19 cellular contexts compared by ENCODE assay signal in the genomic region with DNA sequence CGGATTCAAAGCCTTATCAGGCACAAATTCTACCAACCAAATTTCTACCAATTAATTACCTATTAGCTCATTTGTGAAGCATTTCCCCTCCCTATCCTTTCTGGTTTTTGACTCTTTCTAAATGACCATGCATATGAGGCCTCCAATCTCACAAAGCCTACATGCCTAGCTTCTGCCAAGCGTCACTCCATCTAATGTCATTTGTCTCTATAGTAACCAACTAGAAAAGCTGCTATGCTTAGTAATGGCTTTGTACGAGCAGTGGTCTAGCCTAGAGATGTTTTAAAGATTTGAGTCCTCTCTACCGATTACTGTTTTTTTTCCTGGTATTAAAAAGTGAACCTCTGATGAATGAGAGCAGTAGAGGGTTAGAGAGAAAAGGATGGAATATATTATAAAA. TPM values are rescaled to one million over a fixed set of nuclear protein-coding genes. Genes with fewer than 3 reads are reported as not detected.
A peak's percentile ranks its signal among the peaks of the same experiment; 100 is the strongest.
DNase-seq lines count a peak whose midpoint lies in the region; ATAC-seq and TF ChIP-seq lines count a peak whose summit lies in the region.
"Had no signal": no experiment of that assay in that cellular context is flagged by ENCODE, and none has a peak within 500 bp of the region (broad histone marks: within the 10 kb centered on the region; RNA-seq: fewer than 3 reads in every experiment).

No MANE protein-coding gene starts in this region.

- H3F3A ChIP-seq in SK-N-SH (replicated peaks; ENCODE audit: insufficient read depth), result peaks cover 6% of the 10 kb centered on the region

- peaks cover 0 to 3% of the 10 kb centered on the region in 2 experiments for H3K36me3 ChIP-seq in SK-N-SH (replicated peaks in 1 of 2; ENCODE audit: control insufficient read depth in 1 of 2, insufficient read depth in 2 of 2, low read length in 1 of 2)
- peaks cover 0 to 2% (median 0%) of the 10 kb centered on the region in 3 experiments for H3K36me3 ChIP-seq in naive thymus-derived CD4-positive, alpha-beta T cell (ENCODE audit: control insufficient read depth in 2 of 3, insufficient read depth in 3 of 3, low read length in 3 of 3)
- no peaks in the 10 kb centered on the region for H3K36me3 ChIP-seq in lower lobe of right lung
- H3K36me3 ChIP-seq: heart left ventricle had no signal

- no peaks in the 10 kb centered on the region; the same call in 1 of the 2 replicates for H3K79me2 ChIP-seq in SK-N-SH (ENCODE audit: insufficient read depth)

- no peak overlapping the region for H3K4me2 ChIP-seq in SK-N-SH

- no peaks in the 10 kb centered on the region for H3K9me2 ChIP-seq in SK-N-SH

- no peaks in the 10 kb centered on the region for H3K9me3 ChIP-seq in SK-N-SH
- no peaks in the 10 kb centered on the region for H3K9me3 ChIP-seq in naive thymus-derived CD4-positive, alpha-beta T cell (ENCODE audit: control insufficient read depth in 2 of 3, low read length in 3 of 3)
- no peaks in the 10 kb centered on the region for H3K9me3 ChIP-seq in lower lobe of right lung
- H3K9me3 ChIP-seq: body of pancreas, heart left ventricle, testis had no signal

- H3K4me3 ChIP-seq in SK-N-SH (ENCODE audit: low read depth in 2 of 2, low read length in 1 of 2) (no peak overlapping the region), lower lobe of right lung (no peak overlapping the region)
- no peak overlapping the region for H3K4me3 ChIP-seq in naive thymus-derived CD4-positive, alpha-beta T cell (ENCODE audit: low read length)
- H3K4me3 ChIP-seq: body of pancreas, heart left ventricle, testis had no signal

- no peaks in the 10 kb centered on the region for H4K20me1 ChIP-seq in SK-N-SH (ENCODE audit: insufficient read depth)

- H3K4me3 Mint-ChIP-seq in activated CD8-positive, alpha-beta T cell treated with anti-CD3 and anti-CD28 coated beads for 36 hours, result no peak overlapping the region
- H3K4me3 Mint-ChIP-seq in activated CD8-positive, alpha-beta T cell treated with anti-CD3 and anti-CD28 coated beads, Interleukin-2, amount 10 ng/mL, durations not matched to agents 7 days and 5 days, result no peak overlapping the region
- H3K4me3 Mint-ChIP-seq in naive thymus-derived CD4-positive, alpha-beta T cell, result peak overlapping the region in 1 of 10 donors; percentile 30

- H3K9me3 Mint-ChIP-seq in activated CD8-positive, alpha-beta T cell treated with anti-CD3 and anti-CD28 coated beads for 36 hours, result no peaks in the 10 kb centered on the region
- H3K9me3 Mint-ChIP-seq in activated CD8-positive, alpha-beta T cell treated with anti-CD3 and anti-CD28 coated beads, Interleukin-2, amount 10 ng/mL, durations not matched to agents 7 days and 5 days (ENCODE audit: insufficient read depth), result no peaks in the 10 kb centered on the region
- peaks cover 0 to 9% (median 0%) of the 10 kb centered on the region in 11 donors for H3K9me3 Mint-ChIP-seq in naive thymus-derived CD4-positive, alpha-beta T cell
- H3K9me3 Mint-ChIP-seq: IgD-negative memory B cell had no signal

- H3K36me3 Mint-ChIP-seq in activated CD8-positive, alpha-beta T cell treated with anti-CD3 and anti-CD28 coated beads for 36 hours (ENCODE audit: low read depth), result peaks cover 28% of the 10 kb centered on the region
- H3K36me3 Mint-ChIP-seq in activated CD8-positive, alpha-beta T cell treated with anti-CD3 and anti-CD28 coated beads, Interleukin-2, amount 10 ng/mL, durations not matched to agents 7 days and 5 days (ENCODE audit: low read depth), result peaks cover 23% of the 10 kb centered on the region
- peaks cover 0 to 22% (median 14%) of the 10 kb centered on the region in 5 donors for H3K36me3 Mint-ChIP-seq in naive thymus-derived CD4-positive, alpha-beta T cell
- H3K36me3 Mint-ChIP-seq: IgD-negative memory B cell had no signal

- H2AFZ ChIP-seq in SK-N-SH (ENCODE audit: low read depth), result no peak overlapping the region

- no peak overlapping the region for H3K9ac ChIP-seq in SK-N-SH

- no peak for ATAC-seq in activated CD8-positive, alpha-beta T cell treated with anti-CD3 and anti-CD28 coated beads for 36 hours
- no peak for ATAC-seq in activated CD8-positive, alpha-beta T cell treated with anti-CD3 and anti-CD28 coated beads, Interleukin-2, amount 10 ng/mL, durations not matched to agents 7 days and 5 days
- no peak for ATAC-seq in naive thymus-derived CD4-positive, alpha-beta T cell
- ATAC-seq in lower lobe of right lung, result no peak
- no peak for ATAC-seq in HG02884 (IDR thresholded peaks at IDR 0.05; ENCODE audit: unreplicated experiment)
- ATAC-seq: body of pancreas, heart left ventricle, right cardiac atrium had no signal

- CTCF ChIA-PET in activated CD8-positive, alpha-beta T cell treated with anti-CD3 and anti-CD28 coated beads for 36 hours (lab: Charles Lee), result interaction anchor here (0.8 to 1.8 kb wide), 5 partner anchors 9 to 461 kb away, joined by 3 to 8 read pairs (median 3); no protein-coding TSS in a partner anchor
- CTCF ChIA-PET in activated CD8-positive, alpha-beta T cell treated with anti-CD3 and anti-CD28 coated beads, Interleukin-2, amount 10 ng/mL, durations not matched to agents 7 days and 5 days (lab: Charles Lee), result interaction anchor here (1.3 to 1.5 kb wide), 3 partner anchors 24 to 324 kb away, joined by 3 to 7 read pairs (median 4); no protein-coding TSS in a partner anchor
- CTCF ChIA-PET in SK-N-SH (lab: Yijun Ruan, JAX), result interaction anchor here (0.9 to 1.8 kb wide), 5 partner anchors 8 to 222 kb away, joined by 3 to 6 read pairs (median 4); no protein-coding TSS in a partner anchor
- CTCF ChIA-PET in naive thymus-derived CD4-positive, alpha-beta T cell (lab: Charles Lee), result interaction anchor here (0.7 to 1.1 kb wide), 2 partner anchors 37 to 179 kb away, joined by 3 read pairs; no protein-coding TSS in a partner anchor

- no peaks in the 10 kb centered on the region for H3K27me3 ChIP-seq in SK-N-SH (ENCODE audit: insufficient read depth)
- H3K27me3 ChIP-seq in naive thymus-derived CD4-positive, alpha-beta T cell (ENCODE audit: control insufficient read depth in 2 of 2, insufficient read depth in 2 of 2, low read length in 2 of 2), result no peaks in the 10 kb centered on the region
- no peaks in the 10 kb centered on the region for H3K27me3 ChIP-seq in lower lobe of right lung (ENCODE audit: low read depth)
- H3K27me3 ChIP-seq: body of pancreas, heart left ventricle, testis had no signal

- POLR2A ChIA-PET in activated CD8-positive, alpha-beta T cell treated with anti-CD3 and anti-CD28 coated beads for 36 hours (lab: Charles Lee), result interaction anchor here (1.7 kb wide), 1 partner anchor 24 kb away, joined by 5 read pairs; no protein-coding TSS in a partner anchor
- POLR2A ChIA-PET in activated CD8-positive, alpha-beta T cell treated with anti-CD3 and anti-CD28 coated beads, Interleukin-2, amount 10 ng/mL, durations not matched to agents 7 days and 5 days (lab: Charles Lee), result no interaction called here
- POLR2A ChIA-PET in SK-N-SH (lab: Yijun Ruan, JAX), result no interaction called here
- POLR2A ChIA-PET in naive thymus-derived CD4-positive, alpha-beta T cell (lab: Charles Lee), result interaction anchor here (1.1 to 1.8 kb wide), 3 partner anchors 24 to 323 kb away, joined by 4 to 7 read pairs (median 4); no protein-coding TSS in a partner anchor

- no peak for DNase-seq in activated CD8-positive, alpha-beta T cell treated with anti-CD3 and anti-CD28 coated beads for 36 hours
- no peak for DNase-seq in activated CD8-positive, alpha-beta T cell treated with anti-CD3 and anti-CD28 coated beads, Interleukin-2, amount 10 ng/mL, durations not matched to agents 7 days and 5 days
- DNase-seq in NCI-H1436 treated with DMSO at 0.1 percent for 48 hours (lab: John Stamatoyannopoulos, UW) (peak; percentile 9), SK-N-SH (peak; percentile 55), 8988T (no peak), lower lobe of right lung (no peak)
- no peak for DNase-seq in naive thymus-derived CD4-positive, alpha-beta T cell
- DNase-seq: activated CD4-positive, alpha-beta T cell treated with anti-CD3 and anti-CD28 coated beads for 4 hours; activated naive CD4-positive, alpha-beta T cell treated with anti-CD3 and anti-CD28 coated beads, Interleukin-2, amount 50 U/mL, for 16 hours; body of pancreas; heart left ventricle; MM.1S; NCI-H2081 treated with DMSO at 0.1 percent for 48 hours; NK-92 treated with Interleukin-12 subunit alpha and Interleukin-12 subunit beta, amount 100 ng/mL, for 24 hours; right cardiac atrium; testis had no signal

- intact Hi-C loops in activated CD8-positive, alpha-beta T cell treated with anti-CD3 and anti-CD28 coated beads for 36 hours (cut with micrococcal nuclease), result no loop called here
- intact Hi-C loops in naive thymus-derived CD4-positive, alpha-beta T cell (cut with micrococcal nuclease), result no loop called here
- intact Hi-C loops in lower lobe of right lung (cut with DNase I), result no loop called here

- TF ChIP-seq CTCF in activated CD8-positive, alpha-beta T cell treated with anti-CD3 and anti-CD28 coated beads for 36 hours (IDR thresholded peaks at IDR 0.05), result no peak
- TF ChIP-seq CTCF in SK-N-SH (IDR thresholded peaks at IDR 0.05) (no peak), lower lobe of right lung (IDR thresholded peaks at IDR 0.05) (no peak)

- TF ChIP-seq RAD21 in SK-N-SH (IDR thresholded peaks at IDR 0.05; ENCODE audit: low read length), result no peak

- H3K27me3 Mint-ChIP-seq in activated CD8-positive, alpha-beta T cell treated with anti-CD3 and anti-CD28 coated beads for 36 hours, result no peaks in the 10 kb centered on the region
- H3K27me3 Mint-ChIP-seq in activated CD8-positive, alpha-beta T cell treated with anti-CD3 and anti-CD28 coated beads, Interleukin-2, amount 10 ng/mL, durations not matched to agents 7 days and 5 days (ENCODE audit: low read depth), result no peaks in the 10 kb centered on the region
- peaks cover 0 to 2% (median 0%) of the 10 kb centered on the region in 5 donors for H3K27me3 Mint-ChIP-seq in naive thymus-derived CD4-positive, alpha-beta T cell
- H3K27me3 Mint-ChIP-seq: IgD-negative memory B cell had no signal

- WGBS in SK-N-SH (ENCODE audit: low lambda C conversion rate), result 54% methylated on average over 4 of the region's 4 CpGs

- H3K4me1 ChIP-seq in SK-N-SH (ENCODE audit: control insufficient read depth in 1 of 2, insufficient read depth in 2 of 2, low read depth in 1 of 2, low read length in 1 of 2), result peaks cover 7 to 14% of the 10 kb centered on the region in 2 experiments; a peak in 3 of 4 replicates
- peaks cover 47 to 55% of the 10 kb centered on the region in 2 donors for H3K4me1 ChIP-seq in naive thymus-derived CD4-positive, alpha-beta T cell (ENCODE audit: control insufficient read depth in 2 of 2, insufficient read depth in 2 of 2, low read length in 2 of 2)
- H3K4me1 ChIP-seq in lower lobe of right lung, result peaks cover 22% of the 10 kb centered on the region

- H3K27ac ChIP-seq in SK-N-SH (ENCODE audit: low read depth in 2 of 2, low read length in 1 of 2) (peak overlapping the region in 1 of 2 experiments; percentile 83; a peak in 2 of 4 replicates), lower lobe of right lung (no peak overlapping the region)
- H3K27ac ChIP-seq in naive thymus-derived CD4-positive, alpha-beta T cell (ENCODE audit: low read depth, low read length), result no peak overlapping the region
- H3K27ac ChIP-seq: body of pancreas, C4-2B, heart left ventricle, testis had no signal

- H3K27ac Mint-ChIP-seq in activated CD8-positive, alpha-beta T cell treated with anti-CD3 and anti-CD28 coated beads for 36 hours, result peak overlapping the region; percentile 67
- H3K27ac Mint-ChIP-seq in activated CD8-positive, alpha-beta T cell treated with anti-CD3 and anti-CD28 coated beads, Interleukin-2, amount 10 ng/mL, durations not matched to agents 7 days and 5 days, result no peak overlapping the region
- peak overlapping the region in 8 of 9 donors; percentile 66 to 99 (median 78) for H3K27ac Mint-ChIP-seq in naive thymus-derived CD4-positive, alpha-beta T cell

- TF ChIP-seq EP300 in SK-N-SH (IDR thresholded peaks at IDR 0.05; ENCODE audit: borderline replicate concordance in 1 of 2, low read depth in 1 of 2, low read length in 1 of 2), result no peak

- peaks cover 75% of the 10 kb centered on the region for H3K4me1 Mint-ChIP-seq in activated CD8-positive, alpha-beta T cell treated with anti-CD3 and anti-CD28 coated beads for 36 hours (ENCODE audit: low read depth)
- H3K4me1 Mint-ChIP-seq in activated CD8-positive, alpha-beta T cell treated with anti-CD3 and anti-CD28 coated beads, Interleukin-2, amount 10 ng/mL, durations not matched to agents 7 days and 5 days (ENCODE audit: low read depth), result peaks cover 51% of the 10 kb centered on the region
- peaks cover 39 to 88% (median 84%) of the 10 kb centered on the region in 7 donors for H3K4me1 Mint-ChIP-seq in naive thymus-derived CD4-positive, alpha-beta T cell

RNA-seq across cellular contexts. Expression of gene ASF1A, which starts 4.8 kb away (rescaled TPM):
- total RNA-seq in activated CD8-positive, alpha-beta T cell treated with anti-CD3 and anti-CD28 coated beads for 36 hours, result 10 to 100 TPM; 36.4 to 39.0 TPM
- 10 to 100 TPM; 49.4 to 51.1 TPM for total RNA-seq in activated CD8-positive, alpha-beta T cell treated with anti-CD3 and anti-CD28 coated beads, Interleukin-2, amount 10 ng/mL, durations not matched to agents 7 days and 5 days
- polyA plus RNA-seq in SK-N-SH (2012; rRNA removed), result 5.2 and 5.4 TPM in 2 replicates
- 7.6 and 9.1 TPM in 2 replicates for polyA plus RNA-seq in SK-N-SH (2012; cell fraction: cytosol; rRNA removed)
- polyA plus RNA-seq in SK-N-SH (2012; cell fraction: nucleus; rRNA removed), result 1.8 and 4.1 TPM in 2 replicates
- total RNA-seq in naive thymus-derived CD4-positive, alpha-beta T cell, result 10 to 100 TPM; 16.5 to 63.9 (median 35.7) TPM
- polyA plus RNA-seq in naive thymus-derived CD4-positive, alpha-beta T cell, result 10 to 100 TPM; 48.5 to 56.5 TPM
- total RNA-seq in lower lobe of right lung, result 25.9 TPM

RNA-seq across cellular contexts. Expression of gene MCM9, which starts 45.8 kb away (rescaled TPM):
- total RNA-seq in activated CD8-positive, alpha-beta T cell treated with anti-CD3 and anti-CD28 coated beads for 36 hours, result 10 to 100 TPM; 18.4 to 21.3 TPM
- 10 to 100 TPM; 18.1 to 18.8 TPM for total RNA-seq in activated CD8-positive, alpha-beta T cell treated with anti-CD3 and anti-CD28 coated beads, Interleukin-2, amount 10 ng/mL, durations not matched to agents 7 days and 5 days
- polyA plus RNA-seq in SK-N-SH (2012; rRNA removed), result 1.7 and 2.9 TPM in 2 replicates
- polyA plus RNA-seq in SK-N-SH (2012; cell fraction: cytosol; rRNA removed), result 2.3 and 2.4 TPM in 2 replicates
- 5.2 and 8.3 TPM in 2 replicates for polyA plus RNA-seq in SK-N-SH (2012; cell fraction: nucleus; rRNA removed)
- 10 to 100 TPM; 21.8 to 33.7 (median 31.1) TPM for total RNA-seq in naive thymus-derived CD4-positive, alpha-beta T cell
- 10 to 100 TPM; 12.1 to 16.0 TPM for polyA plus RNA-seq in naive thymus-derived CD4-positive, alpha-beta T cell
- 23.6 TPM for total RNA-seq in lower lobe of right lung

Comparison
In these comparisons a context has a peak if more than half of its experiments do, and no peak if none do; other contexts are left out.
1. POLR2A ChIA-PET loops: an anchor here in activated CD8-positive, alpha-beta T cell treated with anti-CD3 and anti-CD28 coated beads for 36 hours (1.7 kb wide) and naive thymus-derived CD4-positive, alpha-beta T cell (1.1 to 1.8 kb wide); none called in activated CD8-positive, alpha-beta T cell treated with anti-CD3 and anti-CD28 coated beads, Interleukin-2, amount 10 ng/mL, durations not matched to agents 7 days and 5 days and SK-N-SH.
2. DNase-seq: peak in NCI-H1436 treated with DMSO at 0.1 percent for 48 hours (single experiment) and SK-N-SH (single experiment); none in activated CD8-positive, alpha-beta T cell treated with anti-CD3 and anti-CD28 coated beads for 36 hours (single experiment), activated CD8-positive, alpha-beta T cell treated with anti-CD3 and anti-CD28 coated beads, Interleukin-2, amount 10 ng/mL, durations not matched to agents 7 days and 5 days (single experiment), naive thymus-derived CD4-positive, alpha-beta T cell (0 of 9), 8988T (single experiment) and lower lobe of right lung (single experiment).